ENCODE assay signal across 8 cellular contexts in the genomic region with DNA sequence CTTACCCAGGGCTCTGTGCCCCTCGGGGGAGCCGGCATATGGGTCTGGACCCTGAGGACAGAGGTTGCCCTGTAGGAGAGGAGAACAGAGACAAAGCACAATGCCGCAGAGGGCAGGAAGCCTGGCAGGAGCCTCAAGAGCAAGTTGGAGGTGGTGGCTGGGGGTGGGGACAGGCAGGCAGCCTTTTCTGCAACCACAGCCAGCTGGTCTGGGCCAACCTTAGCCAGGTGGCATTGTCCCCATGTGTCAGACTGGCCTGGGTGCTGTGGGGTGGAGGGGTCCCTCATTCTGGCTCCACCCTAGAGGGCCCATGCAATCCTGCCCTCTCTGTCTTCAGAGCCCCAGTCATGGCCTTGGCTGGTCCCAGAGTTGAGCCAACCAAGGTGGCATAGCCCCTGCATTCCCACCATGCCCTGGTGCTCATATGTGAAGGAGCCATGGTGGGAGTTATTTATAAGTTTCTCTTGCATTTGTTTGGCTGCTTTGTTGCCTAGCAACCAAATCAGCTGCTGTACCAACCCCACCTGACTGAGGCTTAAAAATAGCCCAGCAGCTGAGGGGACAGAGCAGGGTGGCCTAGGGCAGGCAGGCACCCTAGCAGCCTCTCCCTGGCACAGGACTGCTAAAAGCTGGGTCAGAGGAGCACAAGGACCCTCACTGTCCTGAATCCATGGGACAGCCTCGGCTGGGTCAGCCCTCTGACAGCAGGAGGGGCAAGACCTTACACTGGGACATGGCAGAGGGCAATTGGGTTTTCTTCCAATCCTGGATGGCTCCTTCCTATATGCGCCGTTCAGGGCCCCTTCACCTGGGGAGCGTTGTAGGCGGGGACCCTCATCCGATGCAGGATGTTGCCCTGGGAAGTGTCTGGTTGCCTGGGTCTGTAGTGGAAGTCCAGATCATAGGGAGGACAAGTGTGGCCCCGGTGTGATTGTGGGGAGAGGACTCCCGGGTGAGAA. TPM values are rescaled to one million over a fixed set of nuclear protein-coding genes. Genes with fewer than 3 reads are reported as not detected.
DNase-seq lines count a peak whose midpoint lies in the region; TF ChIP-seq lines count a peak whose summit lies in the region.

No MANE protein-coding gene starts in this region.

- intact Hi-C loops in OCI-LY7 (cut with micrococcal nuclease; ENCODE audit: unreplicated experiment), result no loop called here

- no TSS peak for BruUV-seq in OCI-LY7 (replicated peaks; lab: Mats Ljungman, UMichigan)

- H3K27me3 ChIP-seq in H7 (ENCODE audit: control insufficient read depth, insufficient read depth, low read length), result no peaks in the 10 kb centered on the region; the same call in 1 of the 2 replicates
- no peaks in the 10 kb centered on the region for H3K27me3 ChIP-seq in CD8-positive, alpha-beta memory T cell (ENCODE audit: insufficient read depth, low read length, poor library complexity, severe bottlenecking)

- peak overlapping the region; percentile 32; the same call in 1 of the 2 replicates for H3K4me2 ChIP-seq in OCI-LY7 (ENCODE audit: low read length)

- H3K27ac Mint-ChIP-seq in CD8-positive, alpha-beta memory T cell, result peak overlapping the region in 4 of 8 donors; percentile 42 to 86 (median 66)

- peaks cover 17% of the 10 kb centered on the region for H3K4me1 ChIP-seq in OCI-LY7 (ENCODE audit: insufficient read depth, low read length, poor library complexity, severe bottlenecking)
- H3K4me1 ChIP-seq in CD8-positive, alpha-beta memory T cell (ENCODE audit: insufficient read depth, low read length), result no peaks in the 10 kb centered on the region

- POLR2A ChIA-PET in OCI-LY7 (lab: Charles Lee), result interaction anchor here (1.2 kb wide), 1 partner anchor 48 kb away, joined by 3 read pairs; no protein-coding TSS in a partner anchor
- POLR2A ChIA-PET in CD8-positive, alpha-beta memory T cell (lab: Charles Lee), result no interaction called here

- peaks cover 5 to 89% (median 6%) of the 10 kb centered on the region in 3 donors for H3K36me3 Mint-ChIP-seq in CD8-positive, alpha-beta memory T cell

- CTCF ChIA-PET in OCI-LY7 (lab: Charles Lee; ENCODE audit: unreplicated experiment), result no interaction called here
- CTCF ChIA-PET in CD8-positive, alpha-beta memory T cell (lab: Charles Lee), result no interaction called here

- TF ChIP-seq CTCF in OCI-LY7 (conservative IDR thresholded peaks at IDR 0.05; ENCODE audit: low read length) (no peak), fibroblast of pulmonary artery (IDR thresholded peaks at IDR 0.05; ENCODE audit: low read length, missing control alignments) (no peak), retinal pigment epithelial cell (conservative IDR thresholded peaks at IDR 0.05; ENCODE audit: low read depth, low read length) (no peak), foreskin fibroblast (IDR thresholded peaks at IDR 0.05; ENCODE audit: low read depth, low read length) (no peak)

- peak overlapping the region; percentile 12 for H3K27ac ChIP-seq in OCI-LY7 (ENCODE audit: low read depth, low read length, poor library complexity, severe bottlenecking)
- no peak overlapping the region for H3K27ac ChIP-seq in CD8-positive, alpha-beta memory T cell (ENCODE audit: low read depth, low read length)

- DNase-seq in H7 (peak; percentile 79), OCI-LY7 (ENCODE audit: low spot score) (peak; percentile 68), fibroblast of pulmonary artery (ENCODE audit: low read depth) (peak; percentile 73), retinal pigment epithelial cell (ENCODE audit: low read depth) (peak; percentile 88), NCI-H2171 treated with DMSO at 0.1 percent for 48 hours (lab: John Stamatoyannopoulos, UW) (no peak), hippocampal formation (lab: John Stamatoyannopoulos, UW) (no peak), foreskin fibroblast (no peak)
- no peak for DNase-seq in CD8-positive, alpha-beta memory T cell

- H3K4me1 Mint-ChIP-seq in CD8-positive, alpha-beta memory T cell, result peaks cover 7 to 21% (median 14%) of the 10 kb centered on the region in 3 donors

- H3K79me2 ChIP-seq in OCI-LY7 (ENCODE audit: insufficient read depth, low read depth, low read length), result no peaks in the 10 kb centered on the region

- no peak overlapping the region for H2AFZ ChIP-seq in OCI-LY7 (ENCODE audit: low read length)

- H3K4me3 Mint-ChIP-seq in CD8-positive, alpha-beta memory T cell, result no peak overlapping the region

- H3K4me3 ChIP-seq in H7 (ENCODE audit: insufficient read depth, low read depth, low read length) (peak overlapping the region; percentile 30; the same call in 1 of the 2 replicates), OCI-LY7 (ENCODE audit: low read depth, low read length, poor library complexity, severe bottlenecking) (no peak overlapping the region), fibroblast of pulmonary artery (replicated peaks; ENCODE audit: low read depth, low read length) (no peak overlapping the region), retinal pigment epithelial cell (ENCODE audit: low read length) (no peak overlapping the region), foreskin fibroblast (ENCODE audit: low read depth in 1 of 2, low read length in 2 of 2) (no peak overlapping the region)
- H3K4me3 ChIP-seq in CD8-positive, alpha-beta memory T cell (ENCODE audit: low read length), result no peak overlapping the region

- no peaks in the 10 kb centered on the region for H3K9me3 ChIP-seq in OCI-LY7 (ENCODE audit: low read length)
- H3K9me3 ChIP-seq in CD8-positive, alpha-beta memory T cell (ENCODE audit: low read length), result no peaks in the 10 kb centered on the region

- no peaks in the 10 kb centered on the region for H3K9me2 ChIP-seq in OCI-LY7 (ENCODE audit: insufficient read depth, low read length)

- peaks cover 23% of the 10 kb centered on the region for H3K36me3 ChIP-seq in H7 (replicated peaks; ENCODE audit: control insufficient read depth, insufficient read depth, low read length)
- peaks cover 95% of the 10 kb centered on the region for H3K36me3 ChIP-seq in OCI-LY7 (ENCODE audit: insufficient read depth, low read length)
- H3K36me3 ChIP-seq in CD8-positive, alpha-beta memory T cell (ENCODE audit: insufficient read depth, low read length), result peaks cover 71% of the 10 kb centered on the region

- no peaks in the 10 kb centered on the region for H3K9me3 Mint-ChIP-seq in CD8-positive, alpha-beta memory T cell

- no peaks in the 10 kb centered on the region for H3K27me3 Mint-ChIP-seq in CD8-positive, alpha-beta memory T cell

- no peaks in the 10 kb centered on the region for H4K20me1 ChIP-seq in OCI-LY7 (ENCODE audit: insufficient read depth, low read length)

RNA-seq across cellular contexts. Expression of a gene that starts 19.5 kb away (rescaled TPM):
- 146 TPM in 2 replicates for total RNA-seq in H7 (2014; rRNA removed; shearing (Covaris generic))
- 55.1 and 61.2 TPM in 2 replicates for total RNA-seq in OCI-LY7 (2014; rRNA removed; shearing (Covaris generic))
- 94.7 and 101 TPM in 2 replicates for total RNA-seq in OCI-LY7 (2022)
- total RNA-seq in CD8-positive, alpha-beta memory T cell, result 100 to 1,000 TPM; 183 to 185 TPM
- polyA plus RNA-seq in CD8-positive, alpha-beta memory T cell, result 55.4 TPM

RNA-seq across cellular contexts. Expression of a gene that starts 26.1 kb away (rescaled TPM):
- 97.3 and 111 TPM in 2 replicates for total RNA-seq in H7 (2014; rRNA removed; shearing (Covaris generic))
- total RNA-seq in OCI-LY7 (2014; rRNA removed; shearing (Covaris generic)), result 50.3 and 71.0 TPM in 2 replicates
- 55.4 and 60.4 TPM in 2 replicates for total RNA-seq in OCI-LY7 (2022)
- total RNA-seq in CD8-positive, alpha-beta memory T cell, result 10 to 100 TPM; 61.7 to 63.1 TPM
- polyA plus RNA-seq in CD8-positive, alpha-beta memory T cell, result 117 TPM

RNA-seq across cellular contexts. Expression of a gene that starts 48.8 kb away (rescaled TPM):
- 82.7 and 90.7 TPM in 2 replicates for total RNA-seq in H7 (2014; rRNA removed; shearing (Covaris generic))
- 76.1 and 98.7 TPM in 2 replicates for total RNA-seq in OCI-LY7 (2014; rRNA removed; shearing (Covaris generic))
- total RNA-seq in OCI-LY7 (2022), result 131 and 132 TPM in 2 replicates
- 100 to 1,000 TPM; 167 to 168 TPM for total RNA-seq in CD8-positive, alpha-beta memory T cell
- polyA plus RNA-seq in CD8-positive, alpha-beta memory T cell, result 100 TPM

RNA-seq across cellular contexts. Expression of a gene that starts 50.4 kb away (rescaled TPM):
- 1.6 TPM in 2 replicates for total RNA-seq in H7 (2014; rRNA removed; shearing (Covaris generic))
- total RNA-seq in OCI-LY7 (2014; rRNA removed; shearing (Covaris generic)), result not detected in 2 replicates
- not detected in 2 replicates for total RNA-seq in OCI-LY7 (2022)
- under 1 TPM; 0.07 to 0.18 TPM for total RNA-seq in CD8-positive, alpha-beta memory T cell
- polyA plus RNA-seq in CD8-positive, alpha-beta memory T cell, result not detected

Comparison
In these comparisons a context has a peak if more than half of its experiments do, and no peak if none do; other contexts are left out.
1. DNase-seq: peak in H7 (single experiment), OCI-LY7 (single experiment), fibroblast of pulmonary artery (single experiment) and retinal pigment epithelial cell (single experiment); none in NCI-H2171 treated with DMSO at 0.1 percent for 48 hours (single experiment), hippocampal formation (0 of 2), foreskin fibroblast (0 of 2) and CD8-positive, alpha-beta memory T cell (0 of 5).